In genomic region chr9:134783699-134784039, GRCh38 we compare ENCODE assay signal across 20 cellular contexts.
A peak's percentile ranks its signal among the peaks of the same experiment; 100 is the strongest.
DNase-seq lines count a peak whose midpoint lies in the region; ATAC-seq, FAIRE-seq and TF ChIP-seq lines count a peak whose summit lies in the region.
"Had no signal": no experiment of that assay in that cellular context is flagged by ENCODE, and none has a peak within 500 bp of the region (broad histone marks: within the 10 kb centered on the region; RNA-seq: fewer than 3 reads in every experiment).

No MANE protein-coding gene starts in this region.

- H4K20me1 ChIP-seq in H1 (replicated peaks in 1 of 2; ENCODE audit: control insufficient read depth in 1 of 2, insufficient read depth in 2 of 2, low read length in 2 of 2) = no peaks in the 10 kb centered on the region

- H2BK120ac ChIP-seq in H1 (replicated peaks; ENCODE audit: low read depth, low read length) = no peak overlapping the region

- TF ChIP-seq RAD21 in A549 (conservative IDR thresholded peaks at IDR 0.05 in 1 of 2, IDR thresholded peaks at IDR 0.05 in 1 of 2) (no peak), Ishikawa (IDR thresholded peaks at IDR 0.05; ENCODE audit: low read depth) (no peak), H1 (IDR thresholded peaks at IDR 0.05 in 1 of 2, conservative IDR thresholded peaks at IDR 0.05 in 1 of 2; ENCODE audit: low read depth in 2 of 2, low read length in 2 of 2) (no peak)

- no peak overlapping the region for H3K18ac ChIP-seq in H1 (ENCODE audit: extremely low read depth, low read length)

- no peak overlapping the region for H4K91ac ChIP-seq in H1 (replicated peaks; ENCODE audit: insufficient read length, low read length)

- DNase-seq in A549 (ENCODE audit: low read depth in 1 of 2, low spot score in 1 of 2) (no peak), H1 (ENCODE audit: low read depth in 1 of 2, low spot score in 2 of 2) (no peak), occipital lobe (lab: John Stamatoyannopoulos, UW) (peak; percentile 37), adrenal gland (no peak), DMS153 treated with DMSO at 0.1 percent for 48 hours (lab: John Stamatoyannopoulos, UW; ENCODE audit: unreplicated experiment) (no peak), dedifferentiated amniotic fluid mesenchymal stem cell (ENCODE audit: extremely low spot score) (no peak), NCI-H748 treated with DMSO at 0.1 percent for 48 hours (lab: John Stamatoyannopoulos, UW) (no peak)
- DNase-seq: activated CD4-positive, alpha-beta T cell treated with anti-CD3 and anti-CD28 coated beads, Interleukin-2, amount 10 ng/mL, durations not matched to agents 24 days and 14 days; activated naive CD4-positive, alpha-beta T cell treated with anti-CD3 and anti-CD28 coated beads, Interleukin-2, amount 10 ng/mL, durations not matched to agents 7 days and 5 days; activated T-cell treated with anti-CD3 and anti-CD28 coated beads for 4 hours; COR-L47; effector memory CD4-positive, alpha-beta T cell; NCI-H1436; stimulated activated naive CD8-positive, alpha-beta T cell treated with anti-CD3 and anti-CD28 coated beads, Interleukin-15, Interleukin-2, amounts not matched to agents 100 U/mL and 50 U/mL, for 24 hours had no signal

- no peak overlapping the region for H4K5ac ChIP-seq in H1 (ENCODE audit: insufficient read length, low read depth, low read length)

- no peak overlapping the region for H3K9ac ChIP-seq in H1 (replicated peaks in 1 of 4; ENCODE audit: extremely low read depth in 1 of 4, low read depth in 3 of 4, low read length in 3 of 4)
- H3K9ac ChIP-seq: KMS-11 had no signal

- H3K4me3 ChIP-seq in A549 (no peak overlapping the region), H1 (ENCODE audit: extremely low read depth in 1 of 4, insufficient read depth in 2 of 4, low read depth in 3 of 4, low read length in 4 of 4) (no peak overlapping the region), adrenal gland (no peak overlapping the region)

- CTCF ChIA-PET in A549 (lab: Yijun Ruan, JAX) (interaction anchor here (2.5 kb wide), 1 partner anchor 335 kb away, joined by 7 read pairs; no protein-coding TSS in a partner anchor), H1 (lab: Charles Lee; ENCODE audit: partially characterized antibody) (interaction anchor here (0.9 to 8.3 kb wide), 9 partner anchors 12 to 201 kb away, joined by 3 to 79 read pairs (median 6); no protein-coding TSS in a partner anchor)

- no peak overlapping the region for H2BK15ac ChIP-seq in H1 (ENCODE audit: low read length)

- H3K79me1 ChIP-seq in H1 (ENCODE audit: low read depth, low read length) = no peaks in the 10 kb centered on the region

- no peak for ATAC-seq in A549
- ATAC-seq: left lobe of liver; SK-N-SH treated with all-trans-retinoic acid at 6 μM for 48 hours; stimulated activated naive CD8-positive, alpha-beta T cell treated with anti-CD3 and anti-CD28 coated beads, Interleukin-15, Interleukin-2, amounts not matched to agents 100 U/mL and 50 U/mL, for 24 hours had no signal

- 86% methylated on average over 7 of the region's 12 CpGs for WGBS in A549 (ENCODE audit: missing lambda C conversion rate)
- WGBS in H1 (ENCODE audit: extremely low coverage in 1 of 2, insufficient coverage in 1 of 2, insufficient read length in 1 of 2, insufficient replicate concordance in 2 of 2, low coverage in 1 of 2, low lambda C conversion rate in 2 of 2, missing lambda C conversion rate in 1 of 2), 2 experiments = 90% methylated on average over 10 of the region's 12 CpGs; no CpG with 5 or more reads in 1 of the 2 experiments
- WGBS in adrenal gland, 4 donors = 86 to 95% (median 88%) methylated on average over 9 to 12 of the region's 12 CpGs

- H3K27me3 ChIP-seq in H1 (replicated peaks in 1 of 4; ENCODE audit: control insufficient read depth in 3 of 4, extremely low read depth in 1 of 4, insufficient read depth in 3 of 4, low read length in 3 of 4) (no peaks in the 10 kb centered on the region), adrenal gland (no peaks in the 10 kb centered on the region)

- H2AK5ac ChIP-seq in H1 (ENCODE audit: low read depth, low read length) = no peak overlapping the region

- no peak overlapping the region for H2BK12ac ChIP-seq in H1 (ENCODE audit: low read depth, low read length)

- POLR2A ChIA-PET in A549 (lab: Yijun Ruan, JAX) = no interaction called here
- POLR2A ChIA-PET in H1 (lab: Charles Lee; ENCODE audit: partially characterized antibody) = no interaction called here

- FAIRE-seq in A549 (lab: Jason Lieb, UNC) = no peak
- FAIRE-seq in H1 (lab: Jason Lieb, UNC) = no peak

- H3K14ac ChIP-seq in H1 (ENCODE audit: insufficient read length) = no peak overlapping the region

- peaks cover 6% of the 10 kb centered on the region; the same call in 1 of the 3 replicates for H3K4me1 ChIP-seq in A549
- H3K4me1 ChIP-seq in H1 (replicated peaks in 1 of 4; ENCODE audit: control insufficient read depth in 3 of 4, insufficient read depth in 4 of 4, low read length in 3 of 4) = peaks cover 0 to 7% (median 3%) of the 10 kb centered on the region in 4 experiments; a peak in 4 of 7 replicates
- peaks cover 0 to 6% of the 10 kb centered on the region in 2 donors for H3K4me1 ChIP-seq in adrenal gland (replicated peaks in 1 of 2)

- TF ChIP-seq CTCF in A549 (IDR thresholded peaks at IDR 0.05) = no peak
- TF ChIP-seq CTCF in H1 (IDR thresholded peaks at IDR 0.05; ENCODE audit: control extremely low read depth in 1 of 3, insufficient read depth in 1 of 3, low read depth in 1 of 3, low read length in 3 of 3) = no peak
- no peak for TF ChIP-seq CTCF in adrenal gland (IDR thresholded peaks at IDR 0.05)

- no peak overlapping the region for H3K4ac ChIP-seq in H1 (replicated peaks; ENCODE audit: insufficient read length, low read depth, low read length)

- H3K36me3 ChIP-seq in H1 (ENCODE audit: control insufficient read depth in 2 of 4, insufficient read depth in 4 of 4, low read length in 3 of 4) = no peaks in the 10 kb centered on the region
- no peaks in the 10 kb centered on the region for H3K36me3 ChIP-seq in adrenal gland (replicated peaks in 1 of 2)
- H3K36me3 ChIP-seq: breast epithelium had no signal

- H2BK5ac ChIP-seq in H1 (ENCODE audit: low read depth, low read length) = no peak overlapping the region

- intact Hi-C loops in adrenal gland (cut with DNase I) = no loop called here

- peaks cover 8% of the 10 kb centered on the region; the same call in 1 of the 2 replicates for H3K23me2 ChIP-seq in H1 (ENCODE audit: low read depth, low read length)

- H3K56ac ChIP-seq in H1 (replicated peaks; ENCODE audit: insufficient read length, low read depth, low read length) = no peak overlapping the region

- TF ChIP-seq EP300 in A549 (IDR thresholded peaks at IDR 0.05) (no peak), Ishikawa (IDR thresholded peaks at IDR 0.05; ENCODE audit: borderline replicate concordance) (no peak), H1 (IDR thresholded peaks at IDR 0.05; ENCODE audit: borderline replicate concordance in 1 of 2, low read depth in 2 of 2, low read length in 2 of 2) (no peak)

- no peak overlapping the region for H4K8ac ChIP-seq in H1 (ENCODE audit: extremely low read depth, insufficient read depth, low read length)

- H3K79me2 ChIP-seq in H1 (ENCODE audit: control insufficient read depth in 1 of 2, insufficient read depth in 2 of 2, low read length in 2 of 2) = no peaks in the 10 kb centered on the region

- H3K9me3 ChIP-seq in A549 (no peaks in the 10 kb centered on the region), H1 (ENCODE audit: insufficient read depth in 2 of 2, low read depth in 1 of 2, low read length in 1 of 2) (no peaks in the 10 kb centered on the region), adrenal gland (replicated peaks in 1 of 3) (no peaks in the 10 kb centered on the region)
- H3K9me3 ChIP-seq: breast epithelium had no signal

- no peak overlapping the region for H2BK20ac ChIP-seq in H1 (ENCODE audit: low read length)

- no peak overlapping the region for H3K4me2 ChIP-seq in A549
- no peak overlapping the region for H3K4me2 ChIP-seq in H1 (ENCODE audit: insufficient read depth in 1 of 2, low read depth in 2 of 2, low read length in 2 of 2)
- H3K4me2 ChIP-seq: KMS-11 had no signal

- TF ChIP-seq POLR2A in A549 (IDR thresholded peaks at IDR 0.05; ENCODE audit: low read length) (no peak), H1 (IDR thresholded peaks at IDR 0.05; ENCODE audit: control extremely low read depth in 1 of 2, low read depth in 2 of 2, low read length in 2 of 2) (no peak), adrenal gland (IDR thresholded peaks at IDR 0.05) (no peak)

- H2AFZ ChIP-seq in H1 (ENCODE audit: low read length) = no peak overlapping the region

- no peak overlapping the region for H3K27ac ChIP-seq in A549
- no peak overlapping the region for H3K27ac ChIP-seq in H1 (ENCODE audit: low read depth, low read length)
- H3K27ac ChIP-seq in adrenal gland = no peak overlapping the region
- H3K27ac ChIP-seq: breast epithelium, HL-60, KMS-11 had no signal

- H3K23ac ChIP-seq in H1 (ENCODE audit: insufficient read length) = no peak overlapping the region

TF ChIP-seq in A549, 52 proteins besides CTCF, POLR2A, EP300 and RAD21:
- TF ChIP-seq RCOR1 (IDR thresholded peaks at IDR 0.05; ENCODE audit: low read depth, low read length) (no peak), CEBPB (IDR thresholded peaks at IDR 0.05) (peak; percentile 82 to 86), FOXS1 (CRISPR knock-in tag; IDR thresholded peaks at IDR 0.05) (no peak), ZC3H11A (IDR thresholded peaks at IDR 0.05) (no peak)
TF ChIP-seq in A549: peak in this region for 1.

TF ChIP-seq in Ishikawa, 13 proteins besides CTCF, POLR2A, EP300 and RAD21 (continues in another document):
- no peak for TF ChIP-seq TCF12 (IDR thresholded peaks at IDR 0.05; ENCODE audit: low read depth)
- no peak for TF ChIP-seq TEAD4 (IDR thresholded peaks at IDR 0.05)
- TF ChIP-seq TAF1 (IDR thresholded peaks at IDR 0.05; ENCODE audit: low read depth) = no peak
- TF ChIP-seq CEBPB (IDR thresholded peaks at IDR 0.05) = peak; percentile 73

TF ChIP-seq in H1, 55 proteins besides CTCF, POLR2A, EP300 and RAD21:
- TF ChIP-seq CEBPB (IDR thresholded peaks at IDR 0.05; ENCODE audit: low read depth, low read length) (peak; percentile 96), NRF1 (IDR thresholded peaks at IDR 0.05; ENCODE audit: low read depth, low read length) (no peak), MAX (IDR thresholded peaks at IDR 0.05) (no peak)

Comparison
In these comparisons a context has a peak if more than half of its experiments do, and no peak if none do; other contexts are left out.
1. Of the 18 proteins assayed by ChIP-seq in both H1 and A549: peak only in H1: none; only in A549: none; in both: CEBPB; in neither: 17.